In the genomic region with DNA sequence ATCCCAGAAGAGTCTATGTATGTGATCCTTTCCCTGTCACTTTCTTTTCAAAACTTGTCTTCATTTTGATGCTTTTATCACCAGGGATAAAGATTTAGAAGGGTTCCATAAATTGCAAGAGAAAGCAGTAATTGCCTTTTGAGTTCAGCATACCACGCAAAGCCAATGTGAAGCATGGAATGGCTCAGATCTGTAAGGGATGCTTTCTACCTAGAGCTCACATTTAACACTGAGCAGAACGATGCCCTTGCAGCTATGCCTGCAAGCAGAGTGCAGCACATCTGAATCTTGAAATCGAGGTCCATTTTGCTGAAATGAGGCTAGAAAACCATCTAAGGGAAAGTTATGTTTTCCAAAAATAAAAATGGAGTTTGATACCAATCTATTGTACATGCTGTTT, we compare ENCODE assay signal across 26 cellular contexts.
DNase-seq lines count a peak whose midpoint lies in the region; ATAC-seq and TF ChIP-seq lines count a peak whose summit lies in the region.
"Had no signal": no experiment of that assay in that cellular context is flagged by ENCODE, and none has a peak within 500 bp of the region (broad histone marks: within the 10 kb centered on the region; RNA-seq: fewer than 3 reads in every experiment).

No MANE protein-coding gene starts in this region.

- DNase-seq in left ventricle myocardium inferior (no peak), right cardiac atrium (no peak), mesenchymal stem cell (no peak), retina (peak; percentile 47)
- no peak for DNase-seq in CD8-positive, alpha-beta T cell
- DNase-seq: CD8-positive, alpha-beta memory T cell; DMS79 treated with DMSO at 0.1 percent for 48 hours; H7; Karpas-422; NCI-H1092; NCI-H1417 treated with DMSO at 0.1 percent for 48 hours; NCI-H1694 treated with DMSO at 0.1 percent for 48 hours; NCI-H2081 treated with DMSO at 0.1 percent for 48 hours; NCI-H2171; NCI-H226; NCI-H510A; NCI-H69; SHP77 had no signal

- no peak overlapping the region for H3K23ac ChIP-seq in mesenchymal stem cell (ENCODE audit: low read length in 2 of 2)

- ATAC-seq in right cardiac atrium (no peak), HG02885 (IDR thresholded peaks at IDR 0.05; ENCODE audit: poor library complexity, unreplicated experiment) (no peak), GM21390 (IDR thresholded peaks at IDR 0.05; ENCODE audit: unreplicated experiment) (no peak)
- ATAC-seq in CD8-positive, alpha-beta T cell = no peak
- ATAC-seq: HepG2, Panc1 had no signal

- H3K79me1 ChIP-seq in mesenchymal stem cell (replicated peaks; ENCODE audit: low read length, poor library complexity, severe bottlenecking) = no peaks in the 10 kb centered on the region

- no peaks in the 10 kb centered on the region for H3K36me3 ChIP-seq in left ventricle myocardium inferior
- no peaks in the 10 kb centered on the region for H3K36me3 ChIP-seq in mesenchymal stem cell (ENCODE audit: control insufficient read depth in 1 of 2, insufficient read depth in 2 of 2, low read depth in 1 of 2, low read length in 2 of 2)
- H3K36me3 ChIP-seq in CD8-positive, alpha-beta T cell (ENCODE audit: insufficient read depth, low read length) = no peaks in the 10 kb centered on the region

- no peak overlapping the region for H3K18ac ChIP-seq in mesenchymal stem cell (ENCODE audit: low read depth in 1 of 2, low read length in 2 of 2)

- H3K4me2 ChIP-seq in mesenchymal stem cell (ENCODE audit: low read length, poor library complexity, severe bottlenecking) = no peak overlapping the region

- no peak overlapping the region for H2BK12ac ChIP-seq in mesenchymal stem cell (ENCODE audit: low read length in 2 of 2)

- H3K27ac ChIP-seq in left ventricle myocardium inferior (replicated peaks) = peak overlapping the region; percentile 17
- H3K27ac ChIP-seq in right cardiac atrium (ENCODE audit: low read length) = no peak overlapping the region
- no peak overlapping the region for H3K27ac ChIP-seq in mesenchymal stem cell (ENCODE audit: low read length, poor library complexity, severe bottlenecking)
- H3K27ac ChIP-seq in CD8-positive, alpha-beta T cell (ENCODE audit: low read depth, low read length) = no peak overlapping the region
- H3K27ac ChIP-seq: 22Rv1, C4-2B, RWPE1 had no signal

- no peak for TF ChIP-seq CTCF in left ventricle myocardium inferior (IDR thresholded peaks at IDR 0.05; ENCODE audit: borderline replicate concordance)
- no peak for TF ChIP-seq CTCF in CD8-positive, alpha-beta T cell (IDR thresholded peaks at IDR 0.05)

- 88% methylated on average over 3 of the region's 3 CpGs for WGBS in right cardiac atrium
- 85% methylated on average over 3 of the region's 3 CpGs for WGBS in mesenchymal stem cell

- peaks cover under 1% of the 10 kb centered on the region for H3K9me3 Mint-ChIP-seq in CD8-positive, alpha-beta T cell

- H3K4me1 ChIP-seq in left ventricle myocardium inferior (peaks cover 17% of the 10 kb centered on the region), right cardiac atrium (ENCODE audit: control insufficient read depth, insufficient read depth, low read length) (peaks cover 3% of the 10 kb centered on the region), mesenchymal stem cell (ENCODE audit: control insufficient read depth, insufficient read depth, low read depth, low read length) (peaks cover 2% of the 10 kb centered on the region)
- H3K4me1 ChIP-seq in CD8-positive, alpha-beta T cell (ENCODE audit: insufficient read depth, low read length) = no peaks in the 10 kb centered on the region

- POLR2A ChIA-PET in CD8-positive, alpha-beta T cell (lab: Charles Lee) = no interaction called here

- no peak overlapping the region for H3K4me3 ChIP-seq in left ventricle myocardium inferior
- H3K4me3 ChIP-seq in right cardiac atrium (ENCODE audit: low read length) = no peak overlapping the region
- H3K4me3 ChIP-seq in mesenchymal stem cell (ENCODE audit: insufficient read depth in 1 of 2, low read depth in 1 of 2, low read length in 2 of 2) = no peak overlapping the region
- H3K4me3 ChIP-seq in CD8-positive, alpha-beta T cell (ENCODE audit: low read depth, low read length) = no peak overlapping the region

- intact Hi-C loops in left ventricle myocardium inferior (cut with micrococcal nuclease) (no loop called here), right cardiac atrium (cut with DNase I) (no loop called here)
- intact Hi-C loops in CD8-positive, alpha-beta T cell (cut with DNase I, micrococcal nuclease) = no loop called here

- no peaks in the 10 kb centered on the region for H3K9me3 ChIP-seq in left ventricle myocardium inferior (replicated peaks)
- no peaks in the 10 kb centered on the region for H3K9me3 ChIP-seq in right cardiac atrium (ENCODE audit: control insufficient read depth, low read length)
- H3K9me3 ChIP-seq in mesenchymal stem cell (ENCODE audit: control insufficient read depth, low read length) = no peaks in the 10 kb centered on the region
- H3K9me3 ChIP-seq in CD8-positive, alpha-beta T cell (ENCODE audit: low read length) = no peaks in the 10 kb centered on the region

- H3K9ac ChIP-seq in mesenchymal stem cell (ENCODE audit: low read length) = peak overlapping the region; percentile 72

- no peak overlapping the region for H3K4me3 Mint-ChIP-seq in CD8-positive, alpha-beta T cell
- H3K4me3 Mint-ChIP-seq: B cell had no signal

- no peak overlapping the region for H3K4ac ChIP-seq in mesenchymal stem cell (ENCODE audit: low read depth in 1 of 2, low read length in 2 of 2)

- no peak overlapping the region for H3K14ac ChIP-seq in mesenchymal stem cell (ENCODE audit: low read length in 2 of 2)

- H2BK15ac ChIP-seq in mesenchymal stem cell (ENCODE audit: low read depth, poor library complexity, severe bottlenecking) = no peak overlapping the region

- no peak overlapping the region for H4K91ac ChIP-seq in mesenchymal stem cell (ENCODE audit: low read length)

- H3K27me3 ChIP-seq in left ventricle myocardium inferior (ENCODE audit: low read depth) (no peaks in the 10 kb centered on the region), right cardiac atrium (ENCODE audit: control insufficient read depth, insufficient read depth) (no peaks in the 10 kb centered on the region), mesenchymal stem cell (ENCODE audit: control insufficient read depth in 1 of 2, insufficient read depth in 1 of 2, low read length in 2 of 2) (no peaks in the 10 kb centered on the region)
- peaks cover 5% of the 10 kb centered on the region for H3K27me3 ChIP-seq in CD8-positive, alpha-beta T cell (ENCODE audit: insufficient read depth, low read length)

- H3K27ac Mint-ChIP-seq in CD8-positive, alpha-beta T cell = no peak overlapping the region
- H3K27ac Mint-ChIP-seq: B cell; CD8-positive, alpha-beta memory T cell had no signal

- H3K36me3 Mint-ChIP-seq in CD8-positive, alpha-beta T cell = no peaks in the 10 kb centered on the region
- H3K36me3 Mint-ChIP-seq: CD8-positive, alpha-beta memory T cell had no signal

- no peak overlapping the region for H2BK5ac ChIP-seq in mesenchymal stem cell (ENCODE audit: low read depth, low read length, poor library complexity, severe bottlenecking)

- H2AK5ac ChIP-seq in mesenchymal stem cell (ENCODE audit: low read length, severe bottlenecking) = no peak overlapping the region

- no peak overlapping the region for H2AFZ ChIP-seq in mesenchymal stem cell (ENCODE audit: low read depth, low read length)

- peaks cover 28% of the 10 kb centered on the region for H3K27me3 Mint-ChIP-seq in CD8-positive, alpha-beta T cell (ENCODE audit: low read depth)

- CTCF ChIA-PET in CD8-positive, alpha-beta T cell (lab: Charles Lee) = no interaction called here

- H4K8ac ChIP-seq in mesenchymal stem cell (ENCODE audit: low read length) = no peak overlapping the region

- no peaks in the 10 kb centered on the region for H3K4me1 Mint-ChIP-seq in CD8-positive, alpha-beta T cell (ENCODE audit: low read depth)
- H3K4me1 Mint-ChIP-seq: B cell; CD8-positive, alpha-beta memory T cell had no signal

- H2BK120ac ChIP-seq in mesenchymal stem cell (ENCODE audit: low read depth, low read length) = no peak overlapping the region
